1 cellular context compared by ENCODE assay signal in the genomic region with DNA sequence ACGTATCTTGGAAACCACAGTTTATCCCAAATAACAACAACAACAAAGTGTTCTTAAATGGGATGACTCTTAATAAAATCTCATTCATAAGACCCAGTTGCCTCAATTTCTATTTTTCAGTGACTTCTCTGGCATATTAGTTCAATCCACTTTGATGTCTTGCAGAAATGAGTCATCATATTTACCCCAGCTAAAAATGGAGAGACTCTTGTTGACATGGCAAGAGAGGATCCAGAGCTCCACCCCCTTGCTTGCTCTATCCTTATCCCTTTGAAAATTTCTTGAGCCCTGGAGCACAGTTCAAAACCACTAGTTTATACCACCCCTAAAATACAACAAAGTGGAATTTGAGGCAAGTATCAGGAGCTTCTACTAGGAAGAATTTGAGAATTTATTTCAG.
TF ChIP-seq lines count a peak whose summit lies in the region.

No MANE protein-coding gene starts in this region.

TF ChIP-seq in IMR-90, 13 proteins besides CTCF, POLR2A, EP300 and RAD21 (continued from another document):
- TF ChIP-seq, protein P1, sequence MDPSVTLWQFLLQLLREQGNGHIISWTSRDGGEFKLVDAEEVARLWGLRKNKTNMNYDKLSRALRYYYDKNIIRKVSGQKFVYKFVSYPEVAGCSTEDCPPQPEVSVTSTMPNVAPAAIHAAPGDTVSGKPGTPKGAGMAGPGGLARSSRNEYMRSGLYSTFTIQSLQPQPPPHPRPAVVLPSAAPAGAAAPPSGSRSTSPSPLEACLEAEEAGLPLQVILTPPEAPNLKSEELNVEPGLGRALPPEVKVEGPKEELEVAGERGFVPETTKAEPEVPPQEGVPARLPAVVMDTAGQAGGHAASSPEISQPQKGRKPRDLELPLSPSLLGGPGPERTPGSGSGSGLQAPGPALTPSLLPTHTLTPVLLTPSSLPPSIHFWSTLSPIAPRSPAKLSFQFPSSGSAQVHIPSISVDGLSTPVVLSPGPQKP (IDR thresholded peaks at IDR 0.05; ENCODE audit: borderline replicate concordance, low read depth, low read length), result no peak
- TF ChIP-seq CHD1 (IDR thresholded peaks at IDR 0.05; ENCODE audit: low read depth, low read length) (no peak), MAFK (IDR thresholded peaks at IDR 0.05; ENCODE audit: low read depth, low read length) (no peak), RCOR1 (IDR thresholded peaks at IDR 0.05; ENCODE audit: insufficient replicate concordance, low read length) (no peak)
